Comparison of ENCODE assay signal across 8 cellular contexts in the genomic region with DNA sequence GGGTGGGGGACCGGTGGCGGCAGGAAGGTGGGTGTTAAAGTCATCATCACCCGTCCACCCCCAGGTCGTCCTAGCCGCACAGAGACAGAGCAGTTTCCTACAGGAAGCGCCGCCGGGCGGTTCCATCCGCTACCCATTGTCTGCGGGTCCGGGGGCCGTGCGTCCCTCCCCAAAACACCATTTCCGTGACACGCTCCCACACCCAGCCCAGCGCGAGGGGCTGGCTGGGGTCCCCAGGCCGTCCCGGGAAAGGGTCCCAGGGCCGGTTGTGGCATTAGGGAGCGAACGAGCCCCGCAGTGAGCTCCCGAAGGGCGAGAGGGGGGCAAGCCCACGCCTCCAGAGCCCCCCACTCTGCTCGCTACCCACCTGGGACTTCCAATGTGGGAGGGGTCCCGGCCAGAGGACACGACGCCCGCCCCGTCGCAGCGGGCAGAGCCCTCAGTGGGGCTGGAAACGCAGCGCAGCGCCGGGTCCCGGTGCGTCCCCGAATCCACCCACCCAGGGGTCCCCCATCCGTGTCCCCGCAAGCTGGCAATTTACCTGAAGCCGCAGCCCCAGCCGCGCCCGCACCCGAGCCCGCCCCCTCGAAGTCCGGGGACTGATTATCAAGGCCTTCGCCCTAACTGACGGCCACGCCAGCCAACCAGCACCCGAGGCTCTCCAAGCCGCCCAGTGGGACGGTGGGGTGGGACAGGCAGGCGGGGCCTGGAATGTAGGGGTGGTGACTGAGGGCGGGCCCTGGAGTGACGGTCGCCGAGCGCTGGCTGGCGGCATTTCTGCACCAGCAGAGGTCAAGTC. TPM values are rescaled to one million over a fixed set of nuclear protein-coding genes. Genes with fewer than 3 reads are reported as not detected.
DNase-seq lines count a peak whose midpoint lies in the region; ATAC-seq and TF ChIP-seq lines count a peak whose summit lies in the region.

Gene KANK3 (minus strand): TSS at position 579 of the 799 bp plus-strand sequence. CDS start 5,434 bp downstream, outside the sequence.

- H3K27ac Mint-ChIP-seq in endodermal cell (no peak within 1 kb of the TSS), memory B cell (no peak within 1 kb of the TSS)

- POLR2A ChIA-PET in AG04449 (lab: Yijun Ruan, JAX) = no interaction called here

- H3K4me1 Mint-ChIP-seq in endodermal cell = peaks cover 4% of the 10 kb centered on the region
- H3K4me1 Mint-ChIP-seq in memory B cell = peaks cover 9% of the 10 kb centered on the region

- H3K36me3 Mint-ChIP-seq in endodermal cell (ENCODE audit: low read depth) = no peaks in the 10 kb centered on the region
- no peaks in the 10 kb centered on the region for H3K36me3 Mint-ChIP-seq in memory B cell

- ATAC-seq in GM18907 (IDR thresholded peaks at IDR 0.05; ENCODE audit: unreplicated experiment) = peak; percentile 91
- ATAC-seq in HG03442 (IDR thresholded peaks at IDR 0.05; ENCODE audit: unreplicated experiment) = peak; percentile 77
- ATAC-seq in memory B cell (ENCODE audit: low read depth) = peak; percentile 99

- H3K27me3 Mint-ChIP-seq in endodermal cell (ENCODE audit: insufficient read depth) (peaks cover 36% of the 10 kb centered on the region), memory B cell (peaks cover 14% of the 10 kb centered on the region)

- CTCF ChIA-PET in AG04449 (lab: Yijun Ruan, JAX) = interaction anchor here (1.0 to 6.4 kb wide), 9 partner anchors 9 to 238 kb away, joined by 3 to 65 read pairs (median 5); partner anchors contain the start of gene MARCHF2

- H3K27me3 ChIP-seq in endodermal cell (ENCODE audit: control insufficient read depth, insufficient read depth, low read length, poor library complexity, severe bottlenecking) = peaks cover 20% of the 10 kb centered on the region

- no peaks in the 10 kb centered on the region for H3K4me1 ChIP-seq in endodermal cell (ENCODE audit: control insufficient read depth, insufficient read depth, low read length)

- H3K9me3 Mint-ChIP-seq in endodermal cell (no peaks in the 10 kb centered on the region), memory B cell (no peaks in the 10 kb centered on the region)

- H3K9ac ChIP-seq in endodermal cell (ENCODE audit: extremely low read depth, low read length, poor library complexity, severe bottlenecking) = no peak within 1 kb of the TSS

- no peaks in the 10 kb centered on the region for H3K36me3 ChIP-seq in endodermal cell (ENCODE audit: control insufficient read depth, insufficient read depth, low read length)

- no peak within 1 kb of the TSS for H3K27ac ChIP-seq in endodermal cell (ENCODE audit: low read depth, low read length)

- H3K4me3 Mint-ChIP-seq in endodermal cell = peak within 1 kb of the TSS; percentile 56
- H3K4me3 Mint-ChIP-seq in memory B cell = peak within 1 kb of the TSS; percentile 58

- DNase-seq in AG04449 (ENCODE audit: low read depth, low spot score) (peak; percentile 45), NCI-H774 (lab: John Stamatoyannopoulos, UW) (peak; percentile 94), endodermal cell (peak; percentile 100), memory B cell (ENCODE audit: low spot score in 2 of 2) (peak; percentile 57 to 68)
- peak; percentile 85 for DNase-seq in activated CD8-positive, alpha-beta memory T cell treated with anti-CD3 and anti-CD28 coated beads, Interleukin-2, amount 50 U/mL, for 1 hour (ENCODE audit: extremely low read depth)
- peak; percentile 86 to 96 (median 89) for DNase-seq in stimulated activated CD4-positive, alpha-beta T cell treated with anti-CD3 and anti-CD28 coated beads, TNF-alpha, amount 100 ng/mL, for 48 hours (ENCODE audit: low read depth in 3 of 3)

- H3K9me3 ChIP-seq in endodermal cell (ENCODE audit: control insufficient read depth, low read length) = no peaks in the 10 kb centered on the region

- TF ChIP-seq CTCF in AG04449 (IDR thresholded peaks at IDR 0.05; ENCODE audit: insufficient read depth, low read length, missing control alignments) (no peak), endodermal cell (conservative IDR thresholded peaks at IDR 0.05) (no peak)

- H3K4me3 ChIP-seq in AG04449 (ENCODE audit: low read depth, low read length) = peak within 1 kb of the TSS; percentile 43
- H3K4me3 ChIP-seq in endodermal cell (ENCODE audit: low read length) = peak within 1 kb of the TSS; percentile 75

- WGBS in endodermal cell (ENCODE audit: insufficient coverage in 1 of 2, insufficient read length in 1 of 2), 2 experiments = 12 to 15% methylated on average over 28 to 65 of the region's 65 CpGs

RNA-seq across cellular contexts. Expression of gene KANK3, which starts in this region (rescaled TPM):
- 1 to 10 TPM; 2.3 to 2.6 TPM for total RNA-seq in endodermal cell
- 1.6 TPM for polyA plus RNA-seq in endodermal cell (2013, experiment 1 of 2)
- 1.4 TPM for polyA plus RNA-seq in endodermal cell (2013, experiment 2 of 2)

Comparison
In these comparisons a context has a peak if more than half of its experiments do, and no peak if none do; other contexts are left out.
1. DNase-seq: peak in every context shown above with its lines; median percentile 100 in endodermal cell; 94 in NCI-H774; 89 in stimulated activated CD4-positive, alpha-beta T cell treated with anti-CD3 and anti-CD28 coated beads, TNF-alpha, amount 100 ng/mL, for 48 hours; 85 in activated CD8-positive, alpha-beta memory T cell treated with anti-CD3 and anti-CD28 coated beads, Interleukin-2, amount 50 U/mL, for 1 hour; 62 in memory B cell; 45 in AG04449.